Comparison of ENCODE assay signal across 15 cellular contexts in the genomic region with DNA sequence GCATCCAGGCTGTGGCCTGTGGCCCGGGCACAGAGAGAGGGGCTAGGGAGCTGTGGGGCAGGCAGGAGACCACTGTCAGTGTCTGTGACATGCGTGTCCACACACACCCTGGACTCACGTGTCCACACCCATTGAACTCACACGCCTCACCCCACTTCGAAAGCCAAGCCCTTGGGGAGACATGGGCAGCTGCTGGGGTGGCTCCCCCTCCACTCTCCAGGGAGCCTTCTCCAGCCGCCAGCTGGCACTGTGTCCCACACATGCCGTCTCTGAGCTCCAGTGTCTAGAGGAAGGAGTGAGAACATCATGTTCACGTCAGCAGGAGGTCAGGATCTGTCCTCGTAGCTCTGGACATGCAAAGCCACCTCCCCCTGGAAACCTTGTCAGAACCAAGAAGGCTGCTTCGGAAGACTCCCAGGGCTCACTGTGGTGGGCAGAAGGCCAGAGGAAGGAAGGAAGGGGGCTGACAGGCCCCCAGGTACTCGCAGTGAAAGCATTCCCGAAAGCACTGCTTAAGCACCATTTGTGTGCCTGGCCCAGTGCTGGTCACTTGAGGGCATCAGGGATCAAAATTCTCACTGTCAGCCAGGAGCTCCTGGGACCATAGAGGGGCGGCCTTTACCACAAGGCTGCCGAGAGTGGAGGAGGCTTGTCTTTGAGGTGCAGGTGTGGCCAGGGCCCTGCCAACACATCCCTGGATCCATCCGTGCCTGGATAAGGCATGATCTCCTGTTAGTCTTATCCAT.
DNase-seq lines count a peak whose midpoint lies in the region; ATAC-seq, FAIRE-seq and TF ChIP-seq lines count a peak whose summit lies in the region.
"Had no signal": no experiment of that assay in that cellular context is flagged by ENCODE, and none has a peak within 500 bp of the region (broad histone marks: within the 10 kb centered on the region; RNA-seq: fewer than 3 reads in every experiment).

No MANE protein-coding gene starts in this region.

- H3K27me3 ChIP-seq in spleen (replicated peaks in 1 of 7) (no peaks in the 10 kb centered on the region), hepatocyte (no peaks in the 10 kb centered on the region)
- H3K27me3 ChIP-seq: SJCRH30 had no signal

- H3K4me1 ChIP-seq in kidney (ENCODE audit: control insufficient read depth in 1 of 2, insufficient read depth in 1 of 2, low read depth in 1 of 2, low read length in 2 of 2), result peaks cover 14 to 16% of the 10 kb centered on the region in 2 donors
- H3K4me1 ChIP-seq in spleen, result peaks cover 0 to 5% (median 0%) of the 10 kb centered on the region in 6 donors
- H3K4me1 ChIP-seq in hepatocyte (ENCODE audit: insufficient read depth), result no peaks in the 10 kb centered on the region
- H3K4me1 ChIP-seq: SJCRH30 had no signal

- H3K27ac ChIP-seq in kidney (ENCODE audit: low read depth in 2 of 2, low read length in 2 of 2), result no peak overlapping the region
- H3K27ac ChIP-seq in spleen, result peak overlapping the region in 1 of 8 donors; percentile 42
- no peak overlapping the region for H3K27ac ChIP-seq in hepatocyte
- H3K27ac ChIP-seq: SJCRH30 had no signal

- no peaks in the 10 kb centered on the region for H3K9me2 ChIP-seq in hepatocyte (replicated peaks; ENCODE audit: insufficient read depth)

- H3K9me3 ChIP-seq in kidney (ENCODE audit: control insufficient read depth in 1 of 2, low read length in 2 of 2) (peaks cover 0 to 3% of the 10 kb centered on the region in 2 donors), spleen (peaks cover 0 to 29% (median 5%) of the 10 kb centered on the region in 8 donors), hepatocyte (ENCODE audit: low read depth) (no peaks in the 10 kb centered on the region)

- H4K20me1 ChIP-seq in hepatocyte (ENCODE audit: insufficient read depth, poor library complexity, severe bottlenecking), result no peaks in the 10 kb centered on the region

- no peak overlapping the region for H3K4me3 ChIP-seq in kidney (ENCODE audit: low read length in 2 of 2)
- no peak overlapping the region for H3K4me3 ChIP-seq in spleen
- H3K4me3 ChIP-seq in hepatocyte, result no peak overlapping the region
- H3K4me3 ChIP-seq: GM23338, SJCRH30 had no signal

- H3K4me2 ChIP-seq in hepatocyte, result no peak overlapping the region
- H3K4me2 ChIP-seq: GM23338 had no signal

- H3K36me3 ChIP-seq in kidney (ENCODE audit: control insufficient read depth in 1 of 2, insufficient read depth in 2 of 2, low read length in 2 of 2), result no peaks in the 10 kb centered on the region
- no peaks in the 10 kb centered on the region for H3K36me3 ChIP-seq in spleen
- no peaks in the 10 kb centered on the region for H3K36me3 ChIP-seq in hepatocyte (replicated peaks; ENCODE audit: insufficient read depth, low read depth)
- H3K36me3 ChIP-seq: SJCRH30 had no signal

- intact Hi-C loops in kidney (cut with DNase I), result no loop called here
- intact Hi-C loops in spleen (cut with DNase I; ENCODE audit: low total_unique reads), result no loop called here

- DNase-seq in epidermal melanocyte (ENCODE audit: insufficient read length, low spot score) (peak; percentile 16), kidney (peak; percentile 86), spleen (peak; percentile 64), NCI-H2081 (lab: John Stamatoyannopoulos, UW) (no peak), hepatocyte (ENCODE audit: low spot score) (no peak)
- DNase-seq: NCI-H187; NCI-H82; SJCRH30; stimulated activated CD4-positive, alpha-beta T cell treated with anti-CD3 and anti-CD28 coated beads, Interleukin-4, amount 100 ng/mL, for 1 hour had no signal

- TF ChIP-seq POLR2A in spleen (IDR thresholded peaks at IDR 0.05), result no peak

- H3K9ac ChIP-seq in kidney (ENCODE audit: low read length in 2 of 2), result no peak overlapping the region

- WGBS in spleen, 5 donors, result 42 to 69% (median 64%) methylated on average over 12 to 15 of the region's 15 CpGs
- WGBS in hepatocyte (ENCODE audit: low lambda C conversion rate, missing lambda C conversion rate), result 79% methylated on average over 14 of the region's 15 CpGs

- H2AFZ ChIP-seq in hepatocyte, result no peak overlapping the region
- H2AFZ ChIP-seq: GM23338 had no signal

- TF ChIP-seq CTCF in GM12873 (IDR thresholded peaks at IDR 0.05; ENCODE audit: insufficient read depth, low read depth, low read length, missing control alignments), result peak; percentile 5
- TF ChIP-seq CTCF in kidney (IDR thresholded peaks at IDR 0.05; ENCODE audit: borderline replicate concordance, extremely low read depth, insufficient read depth), result no peak
- peak in 2 of 11 experiments; percentile 16 to 17 for TF ChIP-seq CTCF in spleen (IDR thresholded peaks at IDR 0.05 in 8 of 11, conservative IDR thresholded peaks at IDR 0.05 in 3 of 11)
- TF ChIP-seq CTCF in hepatocyte (IDR thresholded peaks at IDR 0.05; ENCODE audit: poor library complexity), result no peak

- H3K79me2 ChIP-seq in hepatocyte, result no peaks in the 10 kb centered on the region

- FAIRE-seq in kidney (lab: Jason Lieb, UNC), result no peak

- ATAC-seq in GM21447 (IDR thresholded peaks at IDR 0.05; ENCODE audit: unreplicated experiment) (no peak), HG03139 (IDR thresholded peaks at IDR 0.05; ENCODE audit: unreplicated experiment) (no peak)
- ATAC-seq: activated naive CD4-positive, alpha-beta T cell treated with anti-CD3 and anti-CD28 coated beads, Interleukin-2, amount 50 U/mL, for 72 hours; GM23338; stimulated activated effector memory CD8-positive, alpha-beta T cell treated with anti-CD3 and anti-CD28 coated beads, Interleukin-12 subunit alpha, Interleukin-12 subunit beta, amount 100 ng/mL, for 72 hours had no signal

Comparison
In these comparisons a context has a peak if more than half of its experiments do, and no peak if none do; other contexts are left out.
1. DNase-seq: peak in epidermal melanocyte (single experiment), kidney (single experiment) and spleen (single experiment); none in NCI-H2081 (0 of 2) and hepatocyte (single experiment).